ENCODE assay signal across 9 cellular contexts in genomic region chr11:134592391-134592990, GRCh38.
DNase-seq lines count a peak whose midpoint lies in the region; ATAC-seq and TF ChIP-seq lines count a peak whose summit lies in the region.
"Had no signal": no experiment of that assay in that cellular context is flagged by ENCODE, and none has a peak within 500 bp of the region (broad histone marks: within the 10 kb centered on the region; RNA-seq: fewer than 3 reads in every experiment).

No MANE protein-coding gene starts in this region.

- H3K4me3 Mint-ChIP-seq in T-cell (no peak overlapping the region), endothelial cell (ENCODE audit: unreplicated experiment) (no peak overlapping the region)

- H3K4me1 Mint-ChIP-seq in T-cell: peaks cover 0 to 3% (median 0%) of the 10 kb centered on the region in 3 donors
- H3K4me1 Mint-ChIP-seq in endothelial cell (ENCODE audit: unreplicated experiment): no peaks in the 10 kb centered on the region

- no peak overlapping the region for H3K4me2 ChIP-seq in DND-41 (ENCODE audit: insufficient read depth, low read length)
- no peak overlapping the region for H3K4me2 ChIP-seq in osteoblast (ENCODE audit: insufficient read depth, low read length)

- H3K27me3 ChIP-seq in DND-41 (ENCODE audit: insufficient read depth, low read length, poor library complexity): no peaks in the 10 kb centered on the region
- no peaks in the 10 kb centered on the region for H3K27me3 ChIP-seq in osteoblast (ENCODE audit: insufficient read depth, low read length)

- H3K27ac ChIP-seq in DND-41 (ENCODE audit: low read length) (peak overlapping the region; percentile 33), osteoblast (ENCODE audit: low read depth, low read length) (no peak overlapping the region)
- H3K27ac ChIP-seq: thoracic aorta had no signal

- H3K27ac Mint-ChIP-seq in T-cell (no peak overlapping the region), endothelial cell (ENCODE audit: unreplicated experiment) (no peak overlapping the region)

- peak; percentile 97 for ATAC-seq in DND-41 (ENCODE audit: insufficient read depth, low read depth)
- peak; percentile 77 for ATAC-seq in HG02938 (IDR thresholded peaks at IDR 0.05; ENCODE audit: unreplicated experiment)
- ATAC-seq in T-cell (replicated peaks in 1 of 4): no peak
- ATAC-seq in HG03280 (IDR thresholded peaks at IDR 0.05; ENCODE audit: unreplicated experiment): no peak

- TF ChIP-seq CTCF in DND-41 (IDR thresholded peaks at IDR 0.05; ENCODE audit: borderline replicate concordance, extremely low read depth, low read length, poor library complexity, severe bottlenecking): peak; percentile 93
- peak; percentile 73 for TF ChIP-seq CTCF in endothelial cell (IDR thresholded peaks at IDR 0.05; ENCODE audit: unreplicated experiment)
- TF ChIP-seq CTCF in osteoblast (IDR thresholded peaks at IDR 0.05; ENCODE audit: extremely low read depth, low read depth, low read length): no peak

- peaks cover 17% of the 10 kb centered on the region for H3K4me1 ChIP-seq in DND-41 (ENCODE audit: insufficient read depth, low read length)
- H3K4me1 ChIP-seq in osteoblast (ENCODE audit: insufficient read depth, low read length): no peaks in the 10 kb centered on the region

- H3K27me3 Mint-ChIP-seq in T-cell (peaks cover 5 to 14% of the 10 kb centered on the region in 2 donors), endothelial cell (ENCODE audit: unreplicated experiment) (peaks cover 2% of the 10 kb centered on the region)

- H3K9me3 Mint-ChIP-seq in T-cell (no peaks in the 10 kb centered on the region), endothelial cell (ENCODE audit: unreplicated experiment) (no peaks in the 10 kb centered on the region)

- H4K20me1 ChIP-seq in DND-41 (ENCODE audit: insufficient read depth, low read length) (no peaks in the 10 kb centered on the region), osteoblast (ENCODE audit: insufficient read depth, low read length) (no peaks in the 10 kb centered on the region)

- H3K36me3 ChIP-seq in DND-41 (ENCODE audit: insufficient read depth, low read length) (no peaks in the 10 kb centered on the region), osteoblast (ENCODE audit: insufficient read depth, low read length) (no peaks in the 10 kb centered on the region)
- H3K36me3 ChIP-seq: thoracic aorta had no signal

- H3K9ac ChIP-seq in DND-41 (ENCODE audit: low read depth, low read length): 0 out of 2 replicates have a peak overlapping the region, but pooled peaks have one; percentile 3

- POLR2A ChIA-PET in T-cell (lab: Charles Lee): interaction anchor here in 1 of 2 donors (0.5 kb wide), 1 partner anchor 10 kb away, joined by 11 read pairs; no protein-coding TSS in a partner anchor

- no peaks in the 10 kb centered on the region for H3K9me3 ChIP-seq in DND-41 (ENCODE audit: insufficient read depth, low read length, severe bottlenecking)
- H3K9me3 ChIP-seq in osteoblast (ENCODE audit: low read depth, low read length): no peaks in the 10 kb centered on the region
- H3K9me3 ChIP-seq: thoracic aorta had no signal

- H3K4me3 ChIP-seq in DND-41 (ENCODE audit: low read depth in 1 of 2, low read length in 2 of 2): no peak overlapping the region
- H3K4me3 ChIP-seq in osteoblast (ENCODE audit: insufficient read depth, low read length): no peak overlapping the region
- H3K4me3 ChIP-seq: thoracic aorta had no signal

- H3K36me3 Mint-ChIP-seq in T-cell: no peaks in the 10 kb centered on the region
- no peaks in the 10 kb centered on the region for H3K36me3 Mint-ChIP-seq in endothelial cell (ENCODE audit: low read depth, unreplicated experiment)

- DNase-seq in DND-41 (peak; percentile 86), T-cell (peak in 21 of 34 experiments; percentile 3 to 40 (median 27)), endothelial cell (ENCODE audit: low spot score) (peak; percentile 83), osteoblast (ENCODE audit: insufficient read length, low spot score, missing footprints) (no peak), NCI-H146 (lab: John Stamatoyannopoulos, UW) (no peak)
- peak; percentile 76 for DNase-seq in stimulated activated CD4-positive, alpha-beta T cell treated with anti-CD3 and anti-CD28 coated beads, Interleukin-15, amount 100 ng/mL, for 24 hours

- H2AFZ ChIP-seq in DND-41 (ENCODE audit: low read depth, low read length) (peak overlapping the region; percentile 27), osteoblast (ENCODE audit: low read length) (no peak overlapping the region)

- CTCF ChIA-PET in T-cell (lab: Charles Lee): no interaction called here

- H3K79me2 ChIP-seq in DND-41 (ENCODE audit: insufficient read depth, low read length): no peaks in the 10 kb centered on the region
- H3K79me2 ChIP-seq in osteoblast (ENCODE audit: insufficient read depth, low read length): no peaks in the 10 kb centered on the region

Comparison
In these comparisons a context has a peak if more than half of its experiments do, and no peak if none do; other contexts are left out.
1. ATAC-seq: peak in DND-41 (single experiment) and HG02938 (single experiment); none in T-cell (0 of 4) and HG03280 (single experiment).
2. DNase-seq: peak in DND-41 (single experiment), T-cell (21 of 34), endothelial cell (single experiment) and stimulated activated CD4-positive, alpha-beta T cell treated with anti-CD3 and anti-CD28 coated beads, Interleukin-15, amount 100 ng/mL, for 24 hours (single experiment); none in osteoblast (single experiment) and NCI-H146 (single experiment).